1 cellular context compared by ENCODE assay signal in the genomic region with DNA sequence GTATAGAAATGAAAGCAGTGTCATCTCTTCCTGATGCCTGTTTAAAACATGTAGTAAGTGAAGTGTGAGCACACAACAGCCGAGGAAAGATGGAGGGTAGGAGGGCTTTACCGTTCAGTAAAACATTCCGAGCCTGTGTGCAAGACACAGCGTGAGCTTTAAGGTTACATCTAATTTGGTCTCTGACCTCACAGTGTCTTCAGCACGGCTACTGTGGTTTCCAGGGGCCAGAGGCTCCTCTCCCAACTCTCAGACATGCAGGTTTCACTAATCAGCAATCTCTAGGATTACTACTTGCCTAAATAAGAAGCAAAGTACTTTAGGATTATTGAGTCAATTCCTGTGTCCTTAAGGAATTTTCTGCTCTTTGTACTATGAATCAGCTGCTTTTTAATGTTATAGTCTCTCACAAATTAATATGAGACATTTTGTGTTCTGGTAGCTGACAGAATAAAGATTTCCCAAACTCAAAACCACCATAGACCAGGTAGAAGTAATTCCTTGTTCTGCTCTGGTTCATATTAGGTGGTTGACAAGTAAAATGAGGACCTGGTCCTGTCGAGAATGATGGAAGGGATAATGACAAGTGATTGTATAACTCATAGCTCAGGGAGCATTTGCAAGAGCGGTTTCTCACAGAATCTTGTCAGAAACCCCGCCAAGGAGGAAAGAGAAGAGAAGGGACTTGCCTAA.
TF ChIP-seq lines count a peak whose summit lies in the region.

No MANE protein-coding gene starts in this region.

TF ChIP-seq in HCT116, 20 proteins besides CTCF, POLR2A, EP300 and RAD21:
- no peak; the same call in 1 of the 2 replicates for TF ChIP-seq SIN3A (IDR thresholded peaks at IDR 0.05; ENCODE audit: low read depth)
- TF ChIP-seq SRF (IDR thresholded peaks at IDR 0.05; ENCODE audit: low read depth): 0 out of 2 replicates have a peak, but pooled peaks have one; percentile 66
